In genomic region chr2:238863749-238864206, GRCh38 we compare ENCODE assay signal across 14 cellular contexts. TPM values are rescaled to one million over a fixed set of nuclear protein-coding genes. Genes with fewer than 3 reads are reported as not detected.
DNase-seq lines count a peak whose midpoint lies in the region; TF ChIP-seq lines count a peak whose summit lies in the region.
"Had no signal": no experiment of that assay in that cellular context is flagged by ENCODE, and none has a peak within 500 bp of the region (broad histone marks: within the 10 kb centered on the region; RNA-seq: fewer than 3 reads in every experiment).

No MANE protein-coding gene starts in this region.

- H3K79me1 ChIP-seq in mesendoderm (ENCODE audit: low read length) = no peaks in the 10 kb centered on the region

- H3K79me2 ChIP-seq in mesendoderm (ENCODE audit: control insufficient read depth, insufficient read depth, low read length) = no peaks in the 10 kb centered on the region

- POLR2A ChIA-PET in HEK293 (lab: Yijun Ruan, JAX) = interaction anchor here (2.0 kb wide), 1 partner anchor 16 kb away, joined by 11 read pairs; the partner anchor contains the start of gene TWIST2

- H3K9ac ChIP-seq in mesendoderm (ENCODE audit: low read length) (no peak overlapping the region), stomach smooth muscle (ENCODE audit: low read length in 2 of 2) (peak overlapping the region; percentile 13 to 39)

- in situ Hi-C loops in brain microvascular endothelial cell (cut with HindIII; ENCODE audit: low pct_ligation_motif_present, low sequenced_read_pairs) = no loop called here

- H2BK15ac ChIP-seq in mesendoderm (replicated peaks; ENCODE audit: low read depth) = no peak overlapping the region

- WGBS in mesendoderm (ENCODE audit: extremely low coverage, insufficient coverage, low lambda C conversion rate) = no CpG with 5 or more reads among the region's 9 CpGs

- no peak overlapping the region for H3K4me2 ChIP-seq in mesendoderm (ENCODE audit: low read length)

- CTCF ChIA-PET in HEK293 (lab: Yijun Ruan, JAX) = interaction anchor here (0.5 to 0.7 kb wide), 2 partner anchors 79 to 331 kb away, joined by 3 to 4 read pairs; no protein-coding TSS in a partner anchor

- no peak overlapping the region for H4K5ac ChIP-seq in mesendoderm (ENCODE audit: low read length)

- H3K36me3 ChIP-seq in HEK293 (ENCODE audit: control insufficient read depth in 2 of 2, insufficient read depth in 1 of 2, low read length in 2 of 2) = no peaks in the 10 kb centered on the region
- H3K36me3 ChIP-seq in brain microvascular endothelial cell (replicated peaks) = no peaks in the 10 kb centered on the region
- no peaks in the 10 kb centered on the region for H3K36me3 ChIP-seq in mesendoderm (ENCODE audit: control insufficient read depth, insufficient read depth, low read length)
- H3K36me3 ChIP-seq in stomach smooth muscle (ENCODE audit: control insufficient read depth in 2 of 2, insufficient read depth in 2 of 2, low read length in 2 of 2) = no peaks in the 10 kb centered on the region

- H3K4me1 ChIP-seq in HEK293 (ENCODE audit: control insufficient read depth, insufficient read depth, low read length) (peaks cover 11% of the 10 kb centered on the region), mesendoderm (ENCODE audit: control insufficient read depth, low read depth, low read length) (peaks cover 5% of the 10 kb centered on the region), stomach smooth muscle (ENCODE audit: control insufficient read depth, insufficient read depth, low read length) (peaks cover 56% of the 10 kb centered on the region)

- TF ChIP-seq CTCF in HEK293 (tag by site-specific recombination; IDR thresholded peaks at IDR 0.05) = no peak
- no peak for TF ChIP-seq CTCF in brain microvascular endothelial cell (IDR thresholded peaks at IDR 0.05; ENCODE audit: low read depth, low read length, missing control alignments)

- no peak overlapping the region for H2BK120ac ChIP-seq in mesendoderm (ENCODE audit: low read depth, low read length)

- H3K56ac ChIP-seq in mesendoderm (ENCODE audit: low read length) = peak overlapping the region; percentile 75

- intact Hi-C loops in posterior vena cava (cut with DNase I) = no loop called here

- no peak overlapping the region for H2BK5ac ChIP-seq in mesendoderm (ENCODE audit: low read length)

- H2AK5ac ChIP-seq in mesendoderm (ENCODE audit: low read length) = no peak overlapping the region

- no peak overlapping the region for H3K23ac ChIP-seq in mesendoderm (ENCODE audit: low read length)

- H3K4me3 ChIP-seq in HEK293 (ENCODE audit: low read depth, low read length) (no peak overlapping the region), brain microvascular endothelial cell (ENCODE audit: low read depth, low read length) (no peak overlapping the region), mesendoderm (ENCODE audit: low read length) (no peak overlapping the region), stomach smooth muscle (ENCODE audit: low read length in 2 of 2) (peak overlapping the region in 1 of 2 donors; percentile 47)
- H3K4me3 ChIP-seq: dorsolateral prefrontal cortex, MG63 had no signal

- DNase-seq in brain microvascular endothelial cell (no peak), mesendoderm (no peak), LoVo (ENCODE audit: low spot score) (no peak), posterior vena cava (ENCODE audit: low spot score) (no peak), NAMALWA (ENCODE audit: low spot score) (no peak), GDM1 (lab: John Stamatoyannopoulos, UW) (no peak)
- DNase-seq: activated CD4-positive, CD25-positive, alpha-beta regulatory T cell; activated effector memory CD4-positive, alpha-beta T cell treated with anti-CD3 and anti-CD28 coated beads, Interleukin-2, amount 50 U/mL, for 16 hours; CD8-positive, alpha-beta memory T cell; NCI-H2227 treated with DMSO at 0.1 percent for 48 hours had no signal

- H3K18ac ChIP-seq in mesendoderm (ENCODE audit: low read length) = peak overlapping the region; percentile 11

- no peaks in the 10 kb centered on the region for H3K27me3 ChIP-seq in brain microvascular endothelial cell (replicated peaks)
- no peaks in the 10 kb centered on the region for H3K27me3 ChIP-seq in mesendoderm (ENCODE audit: insufficient read depth, low read length, poor library complexity)
- H3K27me3 ChIP-seq in stomach smooth muscle (ENCODE audit: control insufficient read depth in 1 of 2, insufficient read depth in 2 of 2, low read length in 2 of 2) = no peaks in the 10 kb centered on the region
- H3K27me3 ChIP-seq: MG63 had no signal

- H3K27ac ChIP-seq in HEK293 (ENCODE audit: extremely low read depth, low read depth, low read length) (no peak overlapping the region; the same call in 1 of the 2 replicates), brain microvascular endothelial cell (peak overlapping the region; percentile 78), mesendoderm (ENCODE audit: low read depth, low read length) (no peak overlapping the region), stomach smooth muscle (ENCODE audit: low read length) (peak overlapping the region; percentile 73)

- H3K4ac ChIP-seq in mesendoderm (ENCODE audit: low read depth, low read length) = no peak overlapping the region

- no peaks in the 10 kb centered on the region for H3K9me3 ChIP-seq in HEK293 (ENCODE audit: control insufficient read depth, insufficient read depth, low read depth, low read length)
- no peaks in the 10 kb centered on the region for H3K9me3 ChIP-seq in stomach smooth muscle (ENCODE audit: control insufficient read depth in 2 of 2, low read length in 2 of 2)
- H3K9me3 ChIP-seq: MG63 had no signal

- no peak overlapping the region for H4K8ac ChIP-seq in mesendoderm (ENCODE audit: low read depth, low read length)

TF ChIP-seq in HEK293, 187 proteins besides CTCF, POLR2A, EP300 and RAD21:
- TF ChIP-seq ZNF561 (tag by site-specific recombination; IDR thresholded peaks at IDR 0.05; ENCODE audit: borderline replicate concordance) = no peak
- TF ChIP-seq ZNF335 (tag by site-specific recombination; conservative IDR thresholded peaks at IDR 0.05) = 0 out of 2 replicates have a peak, but pooled peaks have one; percentile 18
- 0 out of 2 replicates have a peak, but pooled peaks have one; percentile 31 for TF ChIP-seq PBX3 (CRISPR knock-in tag; IDR thresholded peaks at IDR 0.05)
- TF ChIP-seq HIC1 (tag by site-specific recombination; IDR thresholded peaks at IDR 0.05) = no peak
- TF ChIP-seq GLI2 (tag by site-specific recombination; IDR thresholded peaks at IDR 0.05; ENCODE audit: borderline replicate concordance, low read depth) = no peak

RNA-seq across cellular contexts. Expression of gene TWIST2, which starts 15.9 kb away (rescaled TPM):
- polyA plus RNA-seq in mesendoderm (2013, experiment 1 of 2) = 2.9 TPM
- 3.1 TPM for polyA plus RNA-seq in mesendoderm (2013, experiment 2 of 2)
- total RNA-seq in posterior vena cava = 10 to 100 TPM; 18.6 to 23.0 TPM
- total RNA-seq: CD8-positive, alpha-beta memory T cell had no signal
- polyA plus RNA-seq: CD8-positive, alpha-beta memory T cell had no signal

Comparison
In these comparisons a context has a peak if more than half of its experiments do, and no peak if none do; other contexts are left out.
1. H3K27ac ChIP-seq: peak in brain microvascular endothelial cell (single experiment) and stomach smooth muscle (single experiment); none in HEK293 (single experiment) and mesendoderm (single experiment).